In the genomic region with DNA sequence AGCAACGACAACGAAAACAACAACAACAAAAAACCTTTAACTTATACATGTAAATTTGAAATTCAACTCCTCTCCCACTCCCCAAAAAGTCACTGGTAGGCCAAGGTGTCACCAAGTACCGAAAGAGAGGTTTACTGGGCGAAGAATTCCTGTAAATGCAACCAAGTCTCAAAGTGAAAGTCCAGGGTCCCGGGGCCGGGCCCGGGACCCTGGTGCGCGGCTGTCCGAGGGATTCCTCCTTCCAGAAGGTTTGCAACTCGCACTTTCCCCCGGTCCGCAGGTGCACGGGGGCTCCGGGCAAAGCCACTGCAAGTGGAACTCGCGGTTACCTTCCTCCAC, we compare ENCODE assay signal across 1 cellular context.
TF ChIP-seq lines count a peak whose summit lies in the region.

No MANE protein-coding gene starts in this region.

TF ChIP-seq in H1, 55 proteins besides CTCF, POLR2A, EP300 and RAD21:
- TF ChIP-seq EGR1 (IDR thresholded peaks at IDR 0.05; ENCODE audit: borderline replicate concordance, low read depth, low read length) (no peak), TAF1 (IDR thresholded peaks at IDR 0.05; ENCODE audit: low read depth, low read length) (no peak), TAF7 (optimal IDR thresholded peaks at IDR 0.05; ENCODE audit: borderline replicate concordance, low read depth, low read length) (no peak), SP1 (IDR thresholded peaks at IDR 0.05; ENCODE audit: low read depth, low read length) (no peak), PHF8 (conservative IDR thresholded peaks at IDR 0.05; ENCODE audit: low read depth, low read length) (no peak), POLR2AphosphoS5 (IDR thresholded peaks at IDR 0.05; ENCODE audit: low read depth, low read length) (no peak), SIN3A (conservative IDR thresholded peaks at IDR 0.05 in 1 of 2, IDR thresholded peaks at IDR 0.05 in 1 of 2; ENCODE audit: low read depth in 1 of 2, low read length in 2 of 2) (0 out of 4 replicates have a peak, but pooled peaks of 1 of the 2 experiments have one; percentile 39), KDM4A (IDR thresholded peaks at IDR 0.05; ENCODE audit: low read depth, low read length, severe bottlenecking) (no peak), RBBP5 (IDR thresholded peaks at IDR 0.05; ENCODE audit: borderline replicate concordance, low read depth, low read length) (peak; percentile 64)
- TF ChIP-seq, protein P1, sequence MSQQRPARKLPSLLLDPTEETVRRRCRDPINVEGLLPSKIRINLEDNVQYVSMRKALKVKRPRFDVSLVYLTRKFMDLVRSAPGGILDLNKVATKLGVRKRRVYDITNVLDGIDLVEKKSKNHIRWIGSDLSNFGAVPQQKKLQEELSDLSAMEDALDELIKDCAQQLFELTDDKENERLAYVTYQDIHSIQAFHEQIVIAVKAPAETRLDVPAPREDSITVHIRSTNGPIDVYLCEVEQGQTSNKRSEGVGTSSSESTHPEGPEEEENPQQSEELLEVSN (IDR thresholded peaks at IDR 0.05) = no peak
